In genomic region chr6:112196290-112196689, GRCh38 we compare ENCODE assay signal across 31 cellular contexts. TPM values are rescaled to one million over a fixed set of nuclear protein-coding genes. Genes with fewer than 3 reads are reported as not detected.
"Had no signal": no experiment of that assay in that cellular context is flagged by ENCODE, and none has a peak within 500 bp of the region (broad histone marks: within the 10 kb centered on the region; RNA-seq: fewer than 3 reads in every experiment).

No MANE protein-coding gene starts in this region.

- FAIRE-seq: bronchial epithelial cell had no signal

- H3K27ac ChIP-seq: ascending aorta, cardiac muscle cell, VCaP had no signal

- DNase-seq: activated B cell treated with CpG ODN at 0.5 μM for 24 hours; activated CD4-positive, alpha-beta memory T cell treated with anti-CD3 and anti-CD28 coated beads for 36 hours; activated CD4-positive, alpha-beta T cell treated with anti-CD3 and anti-CD28 coated beads for 4 hours; activated CD4-positive, alpha-beta T cell treated with anti-CD3 and anti-CD28 coated beads, Interleukin-2, amount 10 ng/mL, durations not matched to agents 24 days and 14 days; activated CD4-positive, alpha-beta T cell treated with anti-CD3 and anti-CD28 coated beads, Interleukin-2, amount 50 U/mL, for 1 hour; activated CD4-positive, alpha-beta T cell treated with anti-CD3 and anti-CD28 coated beads, Interleukin-2, amount 50 U/mL, for 4 hours; activated CD4-positive, CD25-positive, alpha-beta regulatory T cell treated with anti-CD3 and anti-CD28 coated beads, Interleukin-2, amount 50 U/mL, for 72 hours; activated CD8-positive, alpha-beta memory T cell treated with anti-CD3 and anti-CD28 coated beads, Interleukin-2, amount 50 U/mL, for 4 hours; activated CD8-positive, alpha-beta T cell treated with anti-CD3 and anti-CD28 coated beads for 36 hours; activated gamma-delta T cell; activated naive CD4-positive, alpha-beta T cell treated with anti-CD3 and anti-CD28 coated beads, Interleukin-2, amount 10 ng/mL, durations not matched to agents 7 days and 5 days; activated naive CD4-positive, alpha-beta T cell treated with Interleukin-2 at 50 U/mL for 16 hours; activated naive CD8-positive, alpha-beta T cell treated with anti-CD3 and anti-CD28 coated beads, Interleukin-2, amount 10 ng/mL, durations not matched to agents 7 days and 5 days; activated naive CD8-positive, alpha-beta T cell treated with anti-CD3 and anti-CD28 coated beads, Interleukin-2, amount 50 U/mL, for 24 hours; activated T-cell treated with anti-CD3 and anti-CD28 coated beads for 4 hours; activated T-cell treated with anti-CD3 and anti-CD28 coated beads, Interleukin-2, amount 50 U/mL, for 1 hour; activated T-cell treated with anti-CD3 and anti-CD28 coated beads, Interleukin-2, amount 50 U/mL, for 4 hours; activated T-cell treated with anti-CD3 and anti-CD28 coated beads, Interleukin-2, amount 50 U/mL, for 72 hours; amygdala; anterior cingulate cortex; SW 1271; T-helper 1 cell; T-helper 2 cell; T-helper 9 cell had no signal

- H3K27me3 ChIP-seq: ascending aorta, cardiac muscle cell had no signal

- H3K4me3 ChIP-seq: ascending aorta, cardiac muscle cell had no signal

- H3K9me3 ChIP-seq: ascending aorta had no signal

- H3K36me3 ChIP-seq: ascending aorta had no signal

- ATAC-seq: activated CD8-positive, alpha-beta T cell treated with anti-CD3 and anti-CD28 coated beads for 36 hours; activated naive CD8-positive, alpha-beta T cell treated with anti-CD3 and anti-CD28 coated beads, Interleukin-2, amount 50 U/mL, for 24 hours; activated T-cell treated with anti-CD3 and anti-CD28 coated beads, Interleukin-2, amount 50 U/mL, for 4 hours; activated T-cell treated with anti-CD3 and anti-CD28 coated beads, Interleukin-2, amount 50 U/mL, for 72 hours; activated T-helper 17 cell treated with anti-CD3 and anti-CD28 coated beads, Interleukin-2, amount 50 U/mL, for 72 hours had no signal

RNA-seq across cellular contexts. Expression of gene LAMA4, which starts 58.1 kb away (rescaled TPM):
- total RNA-seq: activated B cell treated with CpG ODN at 0.5 μM for 24 hours; activated CD4-positive, alpha-beta memory T cell treated with anti-CD3 and anti-CD28 coated beads for 36 hours; activated CD4-positive, alpha-beta T cell treated with anti-CD3 and anti-CD28 coated beads, Interleukin-2, amount 10 ng/mL, durations not matched to agents 24 days and 14 days; activated CD8-positive, alpha-beta memory T cell treated with anti-CD3 and anti-CD28 coated beads for 36 hours; activated CD8-positive, alpha-beta T cell treated with anti-CD3 and anti-CD28 coated beads for 36 hours; activated naive CD8-positive, alpha-beta T cell treated with anti-CD3 and anti-CD28 coated beads, Interleukin-2, amount 10 ng/mL, durations not matched to agents 7 days and 5 days; activated T-helper 1 cell treated with anti-CD3 and anti-CD28 coated beads, Interleukin-12 subunit alpha, Interleukin-12 subunit beta, Interleukin-2, Interleukin-4 antibody, amounts not matched to agents 30 ng/mL and 10 ng/mL and 1 ng/mL, durations not matched to agents 14 hours and 24 hours and 36 hours; activated T-helper 17 cell treated with anti-CD3 and anti-CD28 coated beads, Interleukin-2, amount 50 U/mL, for 72 hours had no signal
